Comparison of ENCODE assay signal across 32 cellular contexts in the genomic region with DNA sequence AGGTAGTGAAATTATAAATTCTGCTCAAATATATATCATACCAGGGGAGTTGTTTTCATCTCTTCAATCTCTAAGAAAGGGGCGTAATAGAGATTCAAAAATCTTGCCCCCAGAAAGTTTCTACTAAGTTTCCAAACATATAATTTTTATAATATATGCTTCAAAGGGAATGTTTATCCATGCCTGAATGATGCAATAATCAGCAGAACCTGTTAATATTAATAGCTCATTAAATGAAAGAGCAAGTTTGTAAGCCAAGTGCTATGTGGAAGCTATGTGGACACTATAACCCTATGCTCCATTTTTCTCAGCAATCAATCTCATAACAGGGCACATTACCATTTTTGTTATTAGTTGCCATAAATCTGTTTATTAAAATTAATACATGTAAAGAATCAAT.
"Had no signal": no experiment of that assay in that cellular context is flagged by ENCODE, and none has a peak within 500 bp of the region (broad histone marks: within the 10 kb centered on the region; RNA-seq: fewer than 3 reads in every experiment).

No MANE protein-coding gene starts in this region.

- H3K4me2 ChIP-seq: smooth muscle cell had no signal

- H3K27me3 ChIP-seq: neutrophil, ovary, spleen, suprapubic skin, testis, tibial artery, transverse colon, upper lobe of right lung, uterus had no signal

- H3K27me3 Mint-ChIP-seq: naive thymus-derived CD8-positive, alpha-beta T cell; natural killer cell treated with Interleukin-12 subunit alpha and Interleukin-12 subunit beta and Interleukin-15 and Interleukin-18, amount 100 ng/mL, for 72 hours; progenitor cell of endocrine pancreas; stimulated activated memory B cell treated with anti-CD40 and anti-IgM and Interleukin-4, amounts not matched to agents 10 μg/mL and 1 μg/mL and 100 μg/mL, for 72 hours; stimulated activated naive CD8-positive, alpha-beta T cell treated with anti-CD3 and anti-CD28 coated beads, Interleukin-15, amount 100 ng/mL, for 72 hours; type B pancreatic cell had no signal

- H3K27ac ChIP-seq: neutrophil, ovary, parathyroid adenoma, psoas muscle, skin epidermis, spleen, suprapubic skin, testis, tibial artery, transverse colon, upper lobe of right lung, uterus had no signal

- ATAC-seq: naive thymus-derived CD8-positive, alpha-beta T cell; natural killer cell treated with Interleukin-12 subunit alpha and Interleukin-12 subunit beta and Interleukin-15 and Interleukin-18, amount 100 ng/mL, for 72 hours; psoas muscle; right cardiac atrium; sciatic nerve; stimulated activated memory B cell treated with anti-CD40 and anti-IgM and Interleukin-4, amounts not matched to agents 10 μg/mL and 1 μg/mL and 100 μg/mL, for 72 hours; stimulated activated naive CD8-positive, alpha-beta T cell treated with anti-CD3 and anti-CD28 coated beads, Interleukin-15, amount 100 ng/mL, for 72 hours; stimulated activated naive CD8-positive, alpha-beta T cell treated with anti-CD3 and anti-CD28 coated beads, Interleukin-15, Interleukin-2, amounts not matched to agents 100 U/mL and 50 U/mL, for 24 hours; upper lobe of right lung had no signal

- H3K4me1 ChIP-seq: parathyroid adenoma, psoas muscle, suprapubic skin, testis, tibial artery, transverse colon, upper lobe of right lung, uterus had no signal

- H3K27ac Mint-ChIP-seq: naive thymus-derived CD8-positive, alpha-beta T cell; natural killer cell treated with Interleukin-12 subunit alpha and Interleukin-12 subunit beta and Interleukin-15 and Interleukin-18, amount 100 ng/mL, for 72 hours; progenitor cell of endocrine pancreas; stimulated activated memory B cell treated with anti-CD40 and anti-IgM and Interleukin-4, amounts not matched to agents 10 μg/mL and 1 μg/mL and 100 μg/mL, for 72 hours; stimulated activated naive CD8-positive, alpha-beta T cell treated with anti-CD3 and anti-CD28 coated beads, Interleukin-15, amount 100 ng/mL, for 72 hours; type B pancreatic cell had no signal

- H3K4me3 ChIP-seq: ovary, psoas muscle, skin epidermis, smooth muscle cell, spleen, suprapubic skin, testis, tibial artery, transverse colon, upper lobe of right lung, uterus had no signal

- H3K4me1 Mint-ChIP-seq: nephron progenitor cell had no signal

- H3K36me3 ChIP-seq: neutrophil, ovary, suprapubic skin, transverse colon, upper lobe of right lung, uterus had no signal

- H3K9me3 ChIP-seq: neutrophil, ovary, psoas muscle, suprapubic skin, testis, tibial artery, transverse colon, upper lobe of right lung, uterus had no signal

- H3K4me3 Mint-ChIP-seq: naive thymus-derived CD8-positive, alpha-beta T cell; natural killer cell treated with Interleukin-12 subunit alpha and Interleukin-12 subunit beta and Interleukin-15 and Interleukin-18, amount 100 ng/mL, for 72 hours; nephron progenitor cell; neural crest cell; stimulated activated memory B cell treated with anti-CD40 and anti-IgM and Interleukin-4, amounts not matched to agents 10 μg/mL and 1 μg/mL and 100 μg/mL, for 72 hours; stimulated activated naive CD8-positive, alpha-beta T cell treated with anti-CD3 and anti-CD28 coated beads, Interleukin-15, amount 100 ng/mL, for 72 hours; type B pancreatic cell had no signal

- H3K9me3 Mint-ChIP-seq: natural killer cell treated with Interleukin-12 subunit alpha and Interleukin-12 subunit beta and Interleukin-15 and Interleukin-18, amount 100 ng/mL, for 72 hours had no signal

- H3K9ac ChIP-seq: parathyroid adenoma had no signal

- DNase-seq: naive thymus-derived CD8-positive, alpha-beta T cell; nephron progenitor cell; nucleus accumbens; ovary; psoas muscle; right cardiac atrium; spleen; stimulated activated CD4-positive, alpha-beta T cell treated with anti-CD3 and anti-CD28 coated beads, Interleukin-12 subunit alpha, Interleukin-12 subunit beta, amount 100 ng/mL, for 4 hours; stimulated activated CD4-positive, alpha-beta T cell treated with anti-CD3 and anti-CD28 coated beads, Interleukin-1b, Interleukin-23, amount 100 ng/mL, for 48 hours; stimulated activated CD4-positive, alpha-beta T cell treated with anti-CD3 and anti-CD28 coated beads, Interleukin-4, amount 100 ng/mL, for 1 hour; stimulated activated CD4-positive, alpha-beta T cell treated with anti-CD3 and anti-CD28 coated beads, Interleukin-4, amount 100 ng/mL, for 4 hours; stimulated activated CD8-positive, alpha-beta memory T cell treated with anti-CD3 and anti-CD28 coated beads, Interleukin-4, amount 100 ng/mL, for 48 hours; stimulated activated naive CD4-positive, alpha-beta T cell; stimulated activated naive CD8-positive, alpha-beta T cell treated with anti-CD3 and anti-CD28 coated beads, Interleukin-15, amount 100 ng/mL, for 72 hours; stimulated activated naive CD8-positive, alpha-beta T cell treated with anti-CD3 and anti-CD28 coated beads, Interleukin-15, Interleukin-2, amounts not matched to agents 100 U/mL and 50 U/mL, for 24 hours; substantia nigra; testis; tibial artery; transverse colon; upper lobe of right lung; uterus had no signal

- H2AFZ ChIP-seq: parathyroid adenoma had no signal
